ENCODE assay signal across 1 cellular context in the genomic region with DNA sequence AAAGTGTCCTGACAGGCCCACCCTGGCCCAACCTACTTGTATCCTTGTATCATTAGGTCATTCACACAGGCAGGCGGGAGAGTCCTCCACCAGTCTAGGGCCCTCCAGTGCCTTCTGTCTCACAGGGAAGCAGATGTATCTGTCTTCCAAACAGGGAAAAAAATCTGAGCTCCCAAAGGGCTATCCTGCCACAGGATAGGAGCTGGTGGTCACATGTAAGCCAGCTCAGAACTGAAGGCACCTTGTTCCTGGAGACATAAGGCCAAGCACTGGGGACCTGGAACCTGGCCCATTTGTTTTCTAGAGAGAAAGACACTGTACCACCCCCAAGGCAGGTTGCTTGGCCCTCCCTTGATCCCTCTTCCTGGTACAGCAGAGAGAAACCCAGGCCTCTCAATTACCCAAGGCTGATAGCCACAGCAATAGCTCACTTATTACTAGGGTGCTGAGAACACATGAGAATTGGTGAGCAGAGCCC.
TF ChIP-seq lines count a peak whose summit lies in the region.

No MANE protein-coding gene starts in this region.

TF ChIP-seq in WTC11, 78 proteins besides CTCF, POLR2A, EP300 and RAD21 (continued from another document):
- TF ChIP-seq STAT6 (CRISPR knock-in tag; conservative IDR thresholded peaks at IDR 0.05; ENCODE audit: low read depth) (no peak), KAT7 (CRISPR knock-in tag; IDR thresholded peaks at IDR 0.05; ENCODE audit: borderline replicate concordance) (no peak), E2F5 (CRISPR knock-in tag; IDR thresholded peaks at IDR 0.05) (no peak), ZNF425 (CRISPR knock-in tag; conservative IDR thresholded peaks at IDR 0.05) (no peak)
